25 cellular contexts compared by ENCODE assay signal in genomic region chr1:7687411-7687810, GRCh38.
"Had no signal": no experiment of that assay in that cellular context is flagged by ENCODE, and none has a peak within 500 bp of the region (broad histone marks: within the 10 kb centered on the region; RNA-seq: fewer than 3 reads in every experiment).

No MANE protein-coding gene starts in this region.

- H3K36me3 ChIP-seq: esophagus muscularis mucosa, left lung, neural progenitor cell, sigmoid colon, tibial artery had no signal

- H3K4me3 ChIP-seq: coronary artery, esophagus muscularis mucosa, left lung, neural progenitor cell, psoas muscle, sigmoid colon, testis, tibial artery had no signal

- H3K4me2 ChIP-seq: neural progenitor cell had no signal

- H3K27me3 ChIP-seq: neural progenitor cell, testis had no signal

- H2AFZ ChIP-seq: neural progenitor cell had no signal

- DNase-seq: dermis blood vessel endothelial cell; effector memory CD4-positive, alpha-beta T cell; foreskin melanocyte; hypothalamus; immature natural killer cell; islet precursor cell; mammary epithelial cell; mesendoderm; midbrain; naive thymus-derived CD4-positive, alpha-beta T cell; nucleus accumbens; sigmoid colon; stimulated activated CD4-positive, alpha-beta T cell treated with anti-CD3 and anti-CD28 coated beads, Interleukin-4, amount 100 ng/mL, for 4 hours; stimulated activated naive CD8-positive, alpha-beta T cell treated with anti-CD3 and anti-CD28 coated beads, Interleukin-15, Interleukin-2, amounts not matched to agents 100 U/mL and 50 U/mL, for 24 hours; substantia nigra; testis; tibial artery had no signal

- FAIRE-seq: endothelial cell of umbilical vein had no signal

- H3K4me1 ChIP-seq: esophagus muscularis mucosa, left lung, neural progenitor cell, psoas muscle, sigmoid colon, tibial artery had no signal

- ATAC-seq: left lung; naive thymus-derived CD4-positive, alpha-beta T cell; psoas muscle; right cardiac atrium; stimulated activated memory B cell treated with anti-CD40 and anti-IgM and Interleukin-4, amounts not matched to agents 10 μg/mL and 1 μg/mL and 100 μg/mL, for 72 hours; stimulated activated naive CD8-positive, alpha-beta T cell treated with anti-CD3 and anti-CD28 coated beads, Interleukin-15, Interleukin-2, amounts not matched to agents 100 U/mL and 50 U/mL, for 24 hours had no signal

- H3K27ac ChIP-seq: coronary artery, esophagus muscularis mucosa, left lung, neural progenitor cell, psoas muscle, sigmoid colon, testis, tibial artery had no signal

- H3K9ac ChIP-seq: neural progenitor cell had no signal

- H3K9me3 ChIP-seq: esophagus muscularis mucosa, left lung, psoas muscle, sigmoid colon, testis, tibial artery had no signal
